In the genomic region with DNA sequence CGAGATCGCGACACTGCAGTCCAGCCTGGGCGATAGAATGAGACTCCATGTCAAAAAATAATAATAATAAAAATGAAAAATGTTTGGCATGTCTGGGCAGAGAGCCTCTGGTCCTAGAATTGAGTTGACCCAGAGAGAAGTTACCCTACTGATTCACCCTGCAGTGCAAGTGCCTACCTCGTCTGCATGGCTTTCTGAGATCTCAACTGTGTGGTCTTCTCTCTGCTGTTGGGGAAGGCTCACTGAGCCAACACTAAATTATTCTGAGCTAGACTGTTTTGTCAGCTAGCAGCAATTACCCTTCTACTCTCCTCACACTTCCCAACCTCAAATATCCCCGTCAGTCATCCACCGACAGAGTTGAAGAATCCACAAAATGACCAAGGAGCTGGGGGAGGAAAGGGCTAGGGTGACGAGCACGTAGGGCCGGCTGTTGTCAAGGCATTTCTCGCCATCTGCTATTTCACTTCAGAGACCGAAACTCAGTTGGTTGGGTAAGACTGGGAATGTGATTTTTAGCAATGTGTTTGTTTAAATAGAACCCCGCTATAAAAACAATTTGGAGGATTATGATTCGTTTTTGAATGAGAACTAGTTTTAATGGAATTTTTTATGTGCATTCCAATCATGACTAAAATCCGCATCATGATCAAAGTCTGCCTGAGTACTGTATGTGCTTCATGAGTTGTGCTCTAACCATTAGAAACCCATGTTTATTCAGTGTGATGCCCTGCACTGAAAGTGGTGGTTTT, we compare ENCODE assay signal across 14 cellular contexts. TPM values are rescaled to one million over a fixed set of nuclear protein-coding genes. Genes with fewer than 3 reads are reported as not detected.
DNase-seq lines count a peak whose midpoint lies in the region; ATAC-seq, FAIRE-seq and TF ChIP-seq lines count a peak whose summit lies in the region.
"Had no signal": no experiment of that assay in that cellular context is flagged by ENCODE, and none has a peak within 500 bp of the region (broad histone marks: within the 10 kb centered on the region; RNA-seq: fewer than 3 reads in every experiment).

No MANE protein-coding gene starts in this region.

- ATAC-seq in foreskin keratinocyte: peak; percentile 36
- ATAC-seq: effector memory CD8-positive, alpha-beta T cell had no signal

- H3K4me1 ChIP-seq in adipocyte (ENCODE audit: control insufficient read depth, insufficient read depth, low read length) (peaks cover 10% of the 10 kb centered on the region), foreskin keratinocyte (no peaks in the 10 kb centered on the region)
- H3K4me1 ChIP-seq: tibial nerve had no signal

- TF ChIP-seq CTCF in foreskin keratinocyte (conservative IDR thresholded peaks at IDR 0.05): no peak

- no peak for TF ChIP-seq POLR2A in GM12892 (IDR thresholded peaks at IDR 0.05; ENCODE audit: low read depth, low read length)

- no peak for FAIRE-seq in urothelium cell line (lab: Jason Lieb, UNC)
- no peak for FAIRE-seq in GM12892 (lab: Jason Lieb, UNC)
- FAIRE-seq: G401.6, kidney had no signal

- H3K27me3 ChIP-seq in adipocyte (replicated peaks; ENCODE audit: control insufficient read depth, insufficient read depth, low read length): no peaks in the 10 kb centered on the region
- H3K27me3 ChIP-seq in foreskin keratinocyte: peaks cover 8% of the 10 kb centered on the region
- H3K27me3 ChIP-seq: tibial nerve had no signal

- DNase-seq in HK-2 (ENCODE audit: unreplicated experiment): peak; percentile 39
- peak; percentile 87 for DNase-seq in adipocyte (ENCODE audit: low read depth)
- peak; percentile 62 to 76 for DNase-seq in foreskin keratinocyte
- DNase-seq in urothelium cell line (ENCODE audit: low spot score): peak; percentile 54
- no peak for DNase-seq in NCI-H2227 treated with DMSO at 0.1 percent for 48 hours (lab: John Stamatoyannopoulos, UW)
- no peak for DNase-seq in GM12892 (ENCODE audit: insufficient read length)
- no peak for DNase-seq in NCI-H2196 treated with DMSO at 0.1 percent for 48 hours (lab: John Stamatoyannopoulos, UW; ENCODE audit: unreplicated experiment)
- DNase-seq: activated naive CD8-positive, alpha-beta T cell treated with anti-CD3 and anti-CD28 coated beads for 36 hours; effector memory CD8-positive, alpha-beta T cell; kidney; MV-4-11; NCI-H774 had no signal

- no peaks in the 10 kb centered on the region for H3K36me3 ChIP-seq in adipocyte (ENCODE audit: control insufficient read depth, insufficient read depth, low read length, severe bottlenecking)
- H3K36me3 ChIP-seq: tibial nerve had no signal

- no peak overlapping the region for H3K27ac ChIP-seq in foreskin keratinocyte
- H3K27ac ChIP-seq: tibial nerve had no signal

- peak overlapping the region; percentile 39 for H3K4me3 ChIP-seq in adipocyte (ENCODE audit: low read length)
- H3K4me3 ChIP-seq: tibial nerve had no signal

- H3K9ac ChIP-seq in adipocyte (ENCODE audit: low read length): no peak overlapping the region

- no peaks in the 10 kb centered on the region for H3K9me3 ChIP-seq in adipocyte (ENCODE audit: control insufficient read depth, low read length)
- H3K9me3 ChIP-seq: tibial nerve had no signal

RNA-seq across cellular contexts. Expression of a gene that starts 9.4 kb away (rescaled TPM):
- not detected in 2 replicates for total RNA-seq in foreskin keratinocyte
- not detected in 2 replicates for polyA plus RNA-seq in foreskin keratinocyte
- polyA plus RNA-seq in GM12892 (2012; ENCODE audit: missing spikeins): not detected
- total RNA-seq: activated naive CD8-positive, alpha-beta T cell treated with anti-CD3 and anti-CD28 coated beads for 36 hours; kidney; tibial nerve had no signal

Comparison
In these comparisons a context has a peak if more than half of its experiments do, and no peak if none do; other contexts are left out.
1. DNase-seq: peak in HK-2 (single experiment), adipocyte (single experiment), foreskin keratinocyte (2 of 2) and urothelium cell line (single experiment); none in NCI-H2227 treated with DMSO at 0.1 percent for 48 hours (single experiment), GM12892 (single experiment) and NCI-H2196 treated with DMSO at 0.1 percent for 48 hours (single experiment).